Comparison of ENCODE assay signal across 8 cellular contexts in the genomic region with DNA sequence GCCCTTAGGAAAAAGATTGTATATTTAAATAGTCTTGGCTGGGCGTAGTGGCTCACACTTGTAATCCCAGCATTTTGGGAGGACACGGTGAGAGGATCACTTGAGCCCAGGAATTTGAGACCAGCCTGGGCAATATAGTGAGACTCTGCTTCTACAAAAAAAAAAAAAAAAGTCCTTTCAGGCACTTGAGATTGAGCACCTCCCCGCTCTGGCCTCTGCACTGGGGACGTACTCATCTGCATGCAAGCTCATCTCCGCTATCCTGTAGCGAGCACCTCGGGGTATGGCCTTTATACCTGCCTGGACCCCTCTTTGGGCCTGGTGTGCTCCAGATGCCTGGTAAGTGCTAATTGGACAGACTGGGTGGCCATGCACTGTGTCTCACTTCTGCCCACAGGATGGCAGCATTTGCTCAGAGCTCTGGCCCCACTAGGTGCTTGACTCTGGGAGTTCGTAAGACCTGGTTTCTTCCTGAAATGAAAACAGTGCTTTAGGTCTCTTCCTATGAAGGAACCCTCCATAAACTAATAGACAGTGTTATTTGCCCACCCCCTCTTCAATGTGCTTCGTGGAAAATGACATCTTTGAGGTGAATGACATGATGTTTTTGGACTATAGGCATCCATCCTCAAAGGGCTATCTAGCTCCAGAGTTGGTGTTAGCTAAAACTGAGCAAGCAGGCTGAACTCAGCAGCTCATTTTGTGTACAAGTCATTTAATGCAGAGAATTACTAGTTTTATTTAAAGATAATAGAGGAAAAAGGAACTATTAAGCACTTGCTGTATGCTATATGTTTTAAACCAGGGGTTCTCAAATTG.
DNase-seq lines count a peak whose midpoint lies in the region; ATAC-seq, FAIRE-seq and TF ChIP-seq lines count a peak whose summit lies in the region.

No MANE protein-coding gene starts in this region.

- no peak overlapping the region for H2AFZ ChIP-seq in SK-N-SH (ENCODE audit: low read depth)

- FAIRE-seq in urothelium cell line (lab: Jason Lieb, UNC): no peak

- no peaks in the 10 kb centered on the region for H3K36me3 Mint-ChIP-seq in activated naive CD4-positive, alpha-beta T cell treated with anti-CD3 and anti-CD28 coated beads, Interleukin-2, amount 50 U/mL, for 24 hours

- H3K36me3 ChIP-seq in SK-N-SH (replicated peaks in 1 of 2; ENCODE audit: control insufficient read depth in 1 of 2, insufficient read depth in 2 of 2, low read length in 1 of 2): no peaks in the 10 kb centered on the region

- no peak for TF ChIP-seq EP300 in SK-N-SH (IDR thresholded peaks at IDR 0.05; ENCODE audit: borderline replicate concordance in 1 of 2, low read depth in 1 of 2, low read length in 1 of 2)

- no peak overlapping the region for H3K27ac ChIP-seq in SK-N-SH (ENCODE audit: low read depth in 2 of 2, low read length in 1 of 2)

- H3K27me3 Mint-ChIP-seq in activated naive CD4-positive, alpha-beta T cell treated with anti-CD3 and anti-CD28 coated beads, Interleukin-2, amount 50 U/mL, for 24 hours: peaks cover 3% of the 10 kb centered on the region

- H3K27me3 ChIP-seq in SK-N-SH (ENCODE audit: insufficient read depth): no peaks in the 10 kb centered on the region; the same call in 1 of the 2 replicates

- WGBS in SK-N-SH (ENCODE audit: low lambda C conversion rate): 48% methylated on average over 8 of the region's 9 CpGs

- DNase-seq in 8988T: peak; percentile 87
- peak; percentile 78 for DNase-seq in NCI-H1092 (lab: John Stamatoyannopoulos, UW)
- peak; percentile 89 for DNase-seq in SK-N-SH
- DNase-seq in Right ventricle myocardium inferior (ENCODE audit: missing footprints): peak; percentile 81
- DNase-seq in posterior vena cava (ENCODE audit: low spot score): peak; percentile 86
- peak; percentile 82 for DNase-seq in urothelium cell line (ENCODE audit: low spot score)

- H3K9me3 Mint-ChIP-seq in activated naive CD4-positive, alpha-beta T cell treated with anti-CD3 and anti-CD28 coated beads, Interleukin-2, amount 50 U/mL, for 24 hours: no peaks in the 10 kb centered on the region

- peak; percentile 80 for TF ChIP-seq CTCF in SK-N-SH (IDR thresholded peaks at IDR 0.05)

- peaks cover 10% of the 10 kb centered on the region for H3K4me1 Mint-ChIP-seq in activated naive CD4-positive, alpha-beta T cell treated with anti-CD3 and anti-CD28 coated beads, Interleukin-2, amount 50 U/mL, for 24 hours

- no peaks in the 10 kb centered on the region for H3F3A ChIP-seq in SK-N-SH (replicated peaks; ENCODE audit: insufficient read depth)

- H3K9me3 ChIP-seq in SK-N-SH: no peaks in the 10 kb centered on the region

- intact Hi-C loops in Right ventricle myocardium inferior (cut with DNase I) (loop anchor here (1.0 to 5.0 kb wide), 3 partner anchors 91 to 209 kb away; partner anchors contain the start of gene UBE2Q1), posterior vena cava (cut with DNase I) (no loop called here)

- no peak overlapping the region for H3K4me2 ChIP-seq in SK-N-SH

- ATAC-seq in GM18867 (IDR thresholded peaks at IDR 0.05; ENCODE audit: unreplicated experiment): peak; percentile 62
- ATAC-seq in Right ventricle myocardium inferior: peak; percentile 96

- H3K4me3 ChIP-seq in SK-N-SH (ENCODE audit: low read depth in 2 of 2, low read length in 1 of 2): no peak overlapping the region

- POLR2A ChIA-PET in SK-N-SH (lab: Yijun Ruan, JAX): interaction anchor here (1.3 to 1.4 kb wide), 2 partner anchors 209 to 267 kb away, joined by 3 to 4 read pairs; partner anchors contain the start of gene PMVK

- H3K27ac Mint-ChIP-seq in activated naive CD4-positive, alpha-beta T cell treated with anti-CD3 and anti-CD28 coated beads, Interleukin-2, amount 50 U/mL, for 24 hours: peak overlapping the region; percentile 19

- no peak overlapping the region for H3K4me3 Mint-ChIP-seq in activated naive CD4-positive, alpha-beta T cell treated with anti-CD3 and anti-CD28 coated beads, Interleukin-2, amount 50 U/mL, for 24 hours

- no peak overlapping the region for H3K9ac ChIP-seq in SK-N-SH

- CTCF ChIA-PET in SK-N-SH (lab: Yijun Ruan, JAX): interaction anchor here (0.6 to 4.2 kb wide), 93 partner anchors 10 to 416 kb away, joined by 3 to 74 read pairs (median 4); partner anchors contain the start of genes KCNN3, PBXIP1 and PMVK

- no peaks in the 10 kb centered on the region for H3K79me2 ChIP-seq in SK-N-SH (ENCODE audit: insufficient read depth)

- H4K20me1 ChIP-seq in SK-N-SH (ENCODE audit: insufficient read depth): no peaks in the 10 kb centered on the region

- peak; percentile 98 for TF ChIP-seq RAD21 in SK-N-SH (IDR thresholded peaks at IDR 0.05; ENCODE audit: low read length)

- no peaks in the 10 kb centered on the region for H3K9me2 ChIP-seq in SK-N-SH

- no peaks in the 10 kb centered on the region for H3K4me1 ChIP-seq in SK-N-SH (ENCODE audit: control insufficient read depth in 1 of 2, insufficient read depth in 2 of 2, low read depth in 1 of 2, low read length in 1 of 2)

TF ChIP-seq in SK-N-SH, 30 proteins besides CTCF, POLR2A, EP300 and RAD21:
- TF ChIP-seq GATA2 (CRISPR knock-in tag; IDR thresholded peaks at IDR 0.05) (no peak), RCOR1 (IDR thresholded peaks at IDR 0.05; ENCODE audit: low read length) (peak; percentile 31; the same call in 1 of the 2 replicates), SMC3 (IDR thresholded peaks at IDR 0.05; ENCODE audit: low read depth, low read length) (peak; percentile 94), ELF1 (IDR thresholded peaks at IDR 0.05) (no peak)
TF ChIP-seq in SK-N-SH: peak in this region for 2.
